22 cellular contexts compared by ENCODE assay signal in genomic region chr12:24034894-24035293, GRCh38.
"Had no signal": no experiment of that assay in that cellular context is flagged by ENCODE, and none has a peak within 500 bp of the region (broad histone marks: within the 10 kb centered on the region; RNA-seq: fewer than 3 reads in every experiment).

No MANE protein-coding gene starts in this region.

- H3K4me2 ChIP-seq: SK-N-SH had no signal

- H3K9me3 ChIP-seq: MG63, SJSA1, SK-N-SH had no signal

- FAIRE-seq: HTR-8/SVneo, RCC 7860 had no signal

- H3K27ac ChIP-seq: HL-60, SJSA1 had no signal

- H3K36me3 ChIP-seq: MG63, SJSA1 had no signal

- H3K9ac ChIP-seq: SK-N-SH had no signal

- DNase-seq: Karpas-422, KG1, MG63, NCI-H1092, NCI-H1436, NCI-H187, NCI-H2029, NCI-H2081 treated with DMSO at 0.1 percent for 48 hours, NCI-H2171, NCI-H345, NCI-H446 treated with DMSO at 0.1 percent for 48 hours, NCI-H510A treated with DMSO at 0.1 percent for 48 hours, NCI-H774, Right ventricle myocardium superior, RPMI8226, SIG-M5, SW 1271 had no signal

- H3K27me3 ChIP-seq: MG63, SJSA1 had no signal

- H3K4me3 ChIP-seq: MG63, SJSA1 had no signal
